ENCODE assay signal across 13 cellular contexts in genomic region chr5:158398360-158399201, GRCh38.
DNase-seq lines count a peak whose midpoint lies in the region; ATAC-seq and FAIRE-seq lines count a peak whose summit lies in the region.
"Had no signal": no experiment of that assay in that cellular context is flagged by ENCODE, and none has a peak within 500 bp of the region (broad histone marks: within the 10 kb centered on the region; RNA-seq: fewer than 3 reads in every experiment).

No MANE protein-coding gene starts in this region.

- DNase-seq in GM19239 (ENCODE audit: insufficient read length, low spot score) (no peak), cerebellar cortex (ENCODE audit: low spot score) (no peak), NOMO-1 (lab: John Stamatoyannopoulos, UW; ENCODE audit: unreplicated experiment in 2 of 2) (no peak), SKM-1 treated with dmso at 0.1 percent for 144 hours (lab: John Stamatoyannopoulos, UW; ENCODE audit: unreplicated experiment) (no peak)
- no peak for DNase-seq in activated T-helper 1 cell treated with anti-CD3 and anti-CD28 coated beads, Interleukin-12 subunit alpha, Interleukin-12 subunit beta, Interleukin-2, Interleukin-4 antibody, amounts not matched to agents 30 ng/mL and 10 ng/mL and 1 ng/mL, durations not matched to agents 14 hours and 24 hours and 36 hours (ENCODE audit: low spot score)
- DNase-seq: activated CD4-positive, alpha-beta memory T cell treated with anti-CD3 and anti-CD28 coated beads, Interleukin-2, amount 10 ng/mL, durations not matched to agents 7 days and 5 days; activated naive CD8-positive, alpha-beta T cell treated with anti-CD3 and anti-CD28 coated beads, Interleukin-2, amount 10 ng/mL, durations not matched to agents 7 days and 5 days had no signal

- H3K36me3 Mint-ChIP-seq in stimulated activated memory B cell treated with anti-CD40 and anti-IgM and Interleukin-4, amounts not matched to agents 10 μg/mL and 1 μg/mL and 100 μg/mL, for 72 hours: peaks cover 7% of the 10 kb centered on the region
- no peaks in the 10 kb centered on the region for H3K36me3 Mint-ChIP-seq in activated T-helper 1 cell treated with anti-CD3 and anti-CD28 coated beads, Interleukin-12 subunit alpha, Interleukin-12 subunit beta, Interleukin-2, Interleukin-4 antibody, amounts not matched to agents 30 ng/mL and 10 ng/mL and 1 ng/mL, durations not matched to agents 14 hours and 24 hours and 36 hours (ENCODE audit: low read depth)
- H3K36me3 Mint-ChIP-seq: activated naive CD8-positive, alpha-beta T cell treated with anti-CD3 and anti-CD28 coated beads, Interleukin-2, amount 10 ng/mL, durations not matched to agents 7 days and 5 days had no signal

- peak overlapping the region; percentile 0 for H3K27ac Mint-ChIP-seq in stimulated activated memory B cell treated with anti-CD40 and anti-IgM and Interleukin-4, amounts not matched to agents 10 μg/mL and 1 μg/mL and 100 μg/mL, for 72 hours
- no peak overlapping the region for H3K27ac Mint-ChIP-seq in activated T-helper 1 cell treated with anti-CD3 and anti-CD28 coated beads, Interleukin-12 subunit alpha, Interleukin-12 subunit beta, Interleukin-2, Interleukin-4 antibody, amounts not matched to agents 30 ng/mL and 10 ng/mL and 1 ng/mL, durations not matched to agents 14 hours and 24 hours and 36 hours
- H3K27ac Mint-ChIP-seq: activated CD4-positive, alpha-beta memory T cell treated with anti-CD3 and anti-CD28 coated beads, Interleukin-2, amount 10 ng/mL, durations not matched to agents 7 days and 5 days; activated naive CD8-positive, alpha-beta T cell treated with anti-CD3 and anti-CD28 coated beads, Interleukin-2, amount 10 ng/mL, durations not matched to agents 7 days and 5 days had no signal

- no peaks in the 10 kb centered on the region for H3K27me3 Mint-ChIP-seq in stimulated activated memory B cell treated with anti-CD40 and anti-IgM and Interleukin-4, amounts not matched to agents 10 μg/mL and 1 μg/mL and 100 μg/mL, for 72 hours
- no peaks in the 10 kb centered on the region for H3K27me3 Mint-ChIP-seq in activated T-helper 1 cell treated with anti-CD3 and anti-CD28 coated beads, Interleukin-12 subunit alpha, Interleukin-12 subunit beta, Interleukin-2, Interleukin-4 antibody, amounts not matched to agents 30 ng/mL and 10 ng/mL and 1 ng/mL, durations not matched to agents 14 hours and 24 hours and 36 hours (ENCODE audit: insufficient read depth)
- H3K27me3 Mint-ChIP-seq: activated CD4-positive, alpha-beta memory T cell treated with anti-CD3 and anti-CD28 coated beads, Interleukin-2, amount 10 ng/mL, durations not matched to agents 7 days and 5 days; activated naive CD8-positive, alpha-beta T cell treated with anti-CD3 and anti-CD28 coated beads, Interleukin-2, amount 10 ng/mL, durations not matched to agents 7 days and 5 days had no signal

- peak; percentile 83 for FAIRE-seq in GM19239 (lab: Jason Lieb, UNC)
- FAIRE-seq: D721Med, K562 had no signal

- peaks cover 14% of the 10 kb centered on the region for H3K9me3 Mint-ChIP-seq in stimulated activated memory B cell treated with anti-CD40 and anti-IgM and Interleukin-4, amounts not matched to agents 10 μg/mL and 1 μg/mL and 100 μg/mL, for 72 hours
- H3K9me3 Mint-ChIP-seq in activated T-helper 1 cell treated with anti-CD3 and anti-CD28 coated beads, Interleukin-12 subunit alpha, Interleukin-12 subunit beta, Interleukin-2, Interleukin-4 antibody, amounts not matched to agents 30 ng/mL and 10 ng/mL and 1 ng/mL, durations not matched to agents 14 hours and 24 hours and 36 hours: peaks cover 11% of the 10 kb centered on the region

- peaks cover 33% of the 10 kb centered on the region for H3K4me1 Mint-ChIP-seq in stimulated activated memory B cell treated with anti-CD40 and anti-IgM and Interleukin-4, amounts not matched to agents 10 μg/mL and 1 μg/mL and 100 μg/mL, for 72 hours
- no peaks in the 10 kb centered on the region for H3K4me1 Mint-ChIP-seq in activated T-helper 1 cell treated with anti-CD3 and anti-CD28 coated beads, Interleukin-12 subunit alpha, Interleukin-12 subunit beta, Interleukin-2, Interleukin-4 antibody, amounts not matched to agents 30 ng/mL and 10 ng/mL and 1 ng/mL, durations not matched to agents 14 hours and 24 hours and 36 hours (ENCODE audit: low read depth)
- H3K4me1 Mint-ChIP-seq: activated CD4-positive, alpha-beta memory T cell treated with anti-CD3 and anti-CD28 coated beads, Interleukin-2, amount 10 ng/mL, durations not matched to agents 7 days and 5 days; activated naive CD8-positive, alpha-beta T cell treated with anti-CD3 and anti-CD28 coated beads, Interleukin-2, amount 10 ng/mL, durations not matched to agents 7 days and 5 days had no signal

- intact Hi-C loops in activated T-helper 1 cell treated with anti-CD3 and anti-CD28 coated beads, Interleukin-12 subunit alpha, Interleukin-12 subunit beta, Interleukin-2, Interleukin-4 antibody, amounts not matched to agents 30 ng/mL and 10 ng/mL and 1 ng/mL, durations not matched to agents 14 hours and 24 hours and 36 hours (cut with micrococcal nuclease): no loop called here

- ATAC-seq in HG02642 (IDR thresholded peaks at IDR 0.05; ENCODE audit: poor library complexity, unreplicated experiment) (peak; percentile 83), HG03439 (IDR thresholded peaks at IDR 0.05; ENCODE audit: unreplicated experiment) (peak; percentile 86)
- ATAC-seq in stimulated activated memory B cell treated with anti-CD40 and anti-IgM and Interleukin-4, amounts not matched to agents 10 μg/mL and 1 μg/mL and 100 μg/mL, for 72 hours: peak; percentile 83
- ATAC-seq: K562, sciatic nerve had no signal

- no peak overlapping the region for H3K4me3 Mint-ChIP-seq in stimulated activated memory B cell treated with anti-CD40 and anti-IgM and Interleukin-4, amounts not matched to agents 10 μg/mL and 1 μg/mL and 100 μg/mL, for 72 hours
- no peak overlapping the region for H3K4me3 Mint-ChIP-seq in activated T-helper 1 cell treated with anti-CD3 and anti-CD28 coated beads, Interleukin-12 subunit alpha, Interleukin-12 subunit beta, Interleukin-2, Interleukin-4 antibody, amounts not matched to agents 30 ng/mL and 10 ng/mL and 1 ng/mL, durations not matched to agents 14 hours and 24 hours and 36 hours
- H3K4me3 Mint-ChIP-seq: activated CD4-positive, alpha-beta memory T cell treated with anti-CD3 and anti-CD28 coated beads, Interleukin-2, amount 10 ng/mL, durations not matched to agents 7 days and 5 days; activated naive CD8-positive, alpha-beta T cell treated with anti-CD3 and anti-CD28 coated beads, Interleukin-2, amount 10 ng/mL, durations not matched to agents 7 days and 5 days had no signal
